Comparison of ENCODE assay signal across 9 cellular contexts in the genomic region with DNA sequence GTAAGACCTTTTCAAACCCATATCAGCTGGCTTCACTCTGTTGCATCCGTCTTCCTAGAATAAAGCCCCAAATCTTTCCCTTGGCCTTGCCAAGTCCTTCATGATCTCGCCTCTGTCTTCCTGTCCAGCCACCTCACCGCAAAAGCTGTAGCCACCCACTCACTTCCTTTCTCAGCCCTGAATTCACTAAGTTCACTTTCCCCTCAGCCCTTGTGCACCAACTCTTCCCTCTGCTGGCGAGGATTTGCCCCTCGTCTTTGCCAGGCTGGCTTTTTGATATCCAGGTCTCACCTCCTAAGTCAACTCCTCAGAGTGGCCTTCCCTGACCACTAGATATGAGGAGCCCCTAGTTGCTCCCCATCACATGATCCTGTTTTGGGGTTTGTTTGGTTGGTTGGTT. TPM values are rescaled to one million over a fixed set of nuclear protein-coding genes. Genes with fewer than 3 reads are reported as not detected.
DNase-seq lines count a peak whose midpoint lies in the region; ATAC-seq and TF ChIP-seq lines count a peak whose summit lies in the region.
"Had no signal": no experiment of that assay in that cellular context is flagged by ENCODE, and none has a peak within 500 bp of the region (broad histone marks: within the 10 kb centered on the region; RNA-seq: fewer than 3 reads in every experiment).

No MANE protein-coding gene starts in this region.

- ATAC-seq in sciatic nerve (no peak), HG02610 (IDR thresholded peaks at IDR 0.05; ENCODE audit: unreplicated experiment) (no peak), HG02642 (IDR thresholded peaks at IDR 0.05; ENCODE audit: poor library complexity, unreplicated experiment) (no peak)

- intact Hi-C loops in sciatic nerve (cut with DNase I): loop anchor here (5.0 kb wide), 1 partner anchor 40 kb away; no protein-coding TSS in a partner anchor

- H3K27me3 ChIP-seq in AG04450 (ENCODE audit: control insufficient read depth, insufficient read depth, low read length) (no peaks in the 10 kb centered on the region), SJSA1 (replicated peaks) (no peaks in the 10 kb centered on the region)

- H3K4me3 ChIP-seq in AG04450 (ENCODE audit: low read depth, low read length) (no peak overlapping the region), SJSA1 (no peak overlapping the region), fibroblast of pulmonary artery (replicated peaks; ENCODE audit: low read depth, low read length) (no peak overlapping the region)

- H3K36me3 ChIP-seq in SJSA1: peaks cover 6% of the 10 kb centered on the region; the same call in 1 of the 2 replicates

- CTCF ChIA-PET in AG04450 (lab: Charles Lee): interaction anchor here (1.2 kb wide), 1 partner anchor 42 kb away, joined by 3 read pairs; no protein-coding TSS in a partner anchor

- H3K9me3 ChIP-seq in AG04450 (ENCODE audit: control insufficient read depth, insufficient read depth, low read length) (no peaks in the 10 kb centered on the region; the same call in 1 of the 2 replicates), SJSA1 (replicated peaks) (no peaks in the 10 kb centered on the region)

- TF ChIP-seq CTCF in AG04450 (IDR thresholded peaks at IDR 0.05; ENCODE audit: low read depth, low read length) (peak; percentile 46), GM12874 (IDR thresholded peaks at IDR 0.05; ENCODE audit: insufficient read depth, low read depth, low read length) (peak; percentile 34; the same call in 1 of the 2 replicates), fibroblast of pulmonary artery (IDR thresholded peaks at IDR 0.05; ENCODE audit: low read length, missing control alignments) (peak; percentile 58)

- peaks cover 91% of the 10 kb centered on the region for H3K4me1 ChIP-seq in SJSA1 (replicated peaks)

- peak overlapping the region; percentile 21 for H3K27ac ChIP-seq in AG04450 (ENCODE audit: low read depth, low read length)
- peak overlapping the region; percentile 92 for H3K27ac ChIP-seq in SJSA1

- no peak for DNase-seq in AG04450 (ENCODE audit: low read depth, low spot score)
- peak; percentile 75 to 76 for DNase-seq in SJSA1 (ENCODE audit: low read depth in 1 of 2, low spot score in 2 of 2)
- DNase-seq in fibroblast of pulmonary artery (ENCODE audit: low read depth): peak; percentile 85
- DNase-seq in sciatic nerve (ENCODE audit: low spot score): no peak
- no peak for DNase-seq in NCI-H1417 (lab: John Stamatoyannopoulos, UW)
- DNase-seq: SHP77 treated with DMSO at 0.1 percent for 48 hours had no signal

- POLR2A ChIA-PET in AG04450 (lab: Yijun Ruan, JAX): no interaction called here

RNA-seq across cellular contexts. Expression of gene COL16A1, which starts 3.9 kb away (rescaled TPM):
- 35.4 and 39.5 TPM in 2 replicates for polyA plus RNA-seq in AG04450 (2011; rRNA removed)
- 47.0 and 64.1 TPM in 2 replicates for polyA minus RNA-seq in AG04450 (2011; rRNA and poly(A)+ RNA removed)
- total RNA-seq in SJSA1 (2014; rRNA removed; shearing (Covaris generic)): 365 and 404 TPM in 2 replicates
- 179 TPM for total RNA-seq in sciatic nerve

RNA-seq across cellular contexts. Expression of gene ADGRB2, which starts 56.4 kb away (rescaled TPM):
- polyA plus RNA-seq in AG04450 (2011; rRNA removed): 5.4 and 7.2 TPM in 2 replicates
- polyA minus RNA-seq in AG04450 (2011; rRNA and poly(A)+ RNA removed): 6.6 and 7.8 TPM in 2 replicates
- 15.4 and 15.8 TPM in 2 replicates for total RNA-seq in SJSA1 (2014; rRNA removed; shearing (Covaris generic))
- total RNA-seq in sciatic nerve: 5.2 TPM

Comparison
In these comparisons a context has a peak if more than half of its experiments do, and no peak if none do; other contexts are left out.
1. DNase-seq: peak in SJSA1 (2 of 2) and fibroblast of pulmonary artery (single experiment); none in AG04450 (single experiment), sciatic nerve (single experiment) and NCI-H1417 (0 of 3).
2. Peak in every context shown above with its lines, with median percentiles within 50 percentile points of each other: CTCF ChIP-seq.